Comparison of ENCODE assay signal across 9 cellular contexts in the genomic region with DNA sequence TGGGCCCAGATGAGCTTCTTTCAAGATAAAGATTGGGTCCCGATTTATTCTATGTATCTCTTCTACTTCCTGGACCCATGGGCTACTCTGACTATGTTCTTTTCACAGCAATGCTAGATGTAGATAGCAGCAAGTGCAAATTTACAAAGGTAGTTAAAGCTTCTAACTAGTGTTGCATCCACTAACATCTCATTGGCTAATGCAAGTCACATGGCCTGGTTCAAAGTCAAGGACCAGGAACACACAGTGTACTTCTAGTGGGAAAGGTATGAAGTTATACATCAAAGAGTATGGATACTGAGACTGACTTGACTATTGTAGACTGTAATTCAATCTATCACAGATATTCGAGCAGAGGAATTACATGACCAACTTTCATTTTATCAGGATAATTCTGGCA.
"Had no signal": no experiment of that assay in that cellular context is flagged by ENCODE, and none has a peak within 500 bp of the region (broad histone marks: within the 10 kb centered on the region; RNA-seq: fewer than 3 reads in every experiment).

No MANE protein-coding gene starts in this region.

- H3K36me3 ChIP-seq: HAP-1 had no signal

- H3K4me3 ChIP-seq: GM23248, HAP-1 had no signal

- H3K9me3 ChIP-seq: HAP-1 had no signal

- FAIRE-seq: HTR-8/SVneo had no signal

- H3K9ac ChIP-seq: GM23248 had no signal

- H3K27ac ChIP-seq: GM23248 had no signal

- ATAC-seq: HCT116 had no signal

- H2AFZ ChIP-seq: GM23248 had no signal

- H3K4me1 ChIP-seq: HAP-1 had no signal

- DNase-seq: GM23248, GOT3, H7, HFFc6, IMR-90, KG1 had no signal
